Comparison of ENCODE assay signal across 1 cellular context in the genomic region with DNA sequence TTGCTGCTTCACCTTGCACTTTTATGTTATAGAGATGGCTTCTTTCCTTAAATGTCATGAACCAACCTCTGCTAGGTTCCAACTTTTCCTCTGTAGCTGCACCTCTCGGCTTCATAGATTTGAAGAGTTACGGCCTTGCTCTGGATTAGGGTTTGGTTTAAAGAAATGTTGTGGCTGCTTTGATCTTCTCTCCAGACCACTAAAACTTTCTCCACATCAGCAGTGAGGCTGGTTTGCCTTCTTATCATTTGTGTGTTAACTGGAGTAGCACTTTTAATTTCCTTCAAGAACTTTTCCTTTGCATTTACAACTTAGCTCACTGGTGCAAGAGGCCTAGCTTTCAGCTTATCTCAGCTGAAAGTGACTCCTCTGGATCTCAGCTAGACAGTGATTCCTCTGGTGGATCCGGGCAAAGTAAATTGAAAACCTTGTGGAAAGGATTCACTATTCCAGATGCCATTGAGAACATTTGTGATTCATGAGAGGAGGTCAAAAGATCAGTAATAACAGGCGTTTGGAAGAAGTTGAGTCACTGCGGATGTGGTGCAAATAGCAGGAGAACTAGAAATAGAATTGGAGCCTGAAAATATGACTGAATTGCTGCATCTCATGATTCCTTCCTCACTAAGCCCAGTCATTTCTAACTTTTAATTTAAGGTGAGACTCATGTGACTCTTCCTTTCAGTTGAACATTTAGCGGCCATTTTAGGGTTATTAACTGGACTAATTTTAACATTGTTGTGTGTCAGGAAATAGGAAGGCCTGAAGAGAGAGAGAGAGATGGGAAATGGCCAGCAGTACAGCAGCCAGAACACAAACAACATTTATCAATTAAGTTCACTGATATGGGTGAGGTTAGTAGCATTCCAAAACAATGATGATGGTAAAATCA.
A peak's percentile ranks its signal among the peaks of the same experiment; 100 is the strongest.
TF ChIP-seq lines count a peak whose summit lies in the region.

No MANE protein-coding gene starts in this region.

TF ChIP-seq in GM12878, 131 proteins besides CTCF, POLR2A, EP300 and RAD21 (continued from another document and continues in another):
- TF ChIP-seq, protein P1, sequence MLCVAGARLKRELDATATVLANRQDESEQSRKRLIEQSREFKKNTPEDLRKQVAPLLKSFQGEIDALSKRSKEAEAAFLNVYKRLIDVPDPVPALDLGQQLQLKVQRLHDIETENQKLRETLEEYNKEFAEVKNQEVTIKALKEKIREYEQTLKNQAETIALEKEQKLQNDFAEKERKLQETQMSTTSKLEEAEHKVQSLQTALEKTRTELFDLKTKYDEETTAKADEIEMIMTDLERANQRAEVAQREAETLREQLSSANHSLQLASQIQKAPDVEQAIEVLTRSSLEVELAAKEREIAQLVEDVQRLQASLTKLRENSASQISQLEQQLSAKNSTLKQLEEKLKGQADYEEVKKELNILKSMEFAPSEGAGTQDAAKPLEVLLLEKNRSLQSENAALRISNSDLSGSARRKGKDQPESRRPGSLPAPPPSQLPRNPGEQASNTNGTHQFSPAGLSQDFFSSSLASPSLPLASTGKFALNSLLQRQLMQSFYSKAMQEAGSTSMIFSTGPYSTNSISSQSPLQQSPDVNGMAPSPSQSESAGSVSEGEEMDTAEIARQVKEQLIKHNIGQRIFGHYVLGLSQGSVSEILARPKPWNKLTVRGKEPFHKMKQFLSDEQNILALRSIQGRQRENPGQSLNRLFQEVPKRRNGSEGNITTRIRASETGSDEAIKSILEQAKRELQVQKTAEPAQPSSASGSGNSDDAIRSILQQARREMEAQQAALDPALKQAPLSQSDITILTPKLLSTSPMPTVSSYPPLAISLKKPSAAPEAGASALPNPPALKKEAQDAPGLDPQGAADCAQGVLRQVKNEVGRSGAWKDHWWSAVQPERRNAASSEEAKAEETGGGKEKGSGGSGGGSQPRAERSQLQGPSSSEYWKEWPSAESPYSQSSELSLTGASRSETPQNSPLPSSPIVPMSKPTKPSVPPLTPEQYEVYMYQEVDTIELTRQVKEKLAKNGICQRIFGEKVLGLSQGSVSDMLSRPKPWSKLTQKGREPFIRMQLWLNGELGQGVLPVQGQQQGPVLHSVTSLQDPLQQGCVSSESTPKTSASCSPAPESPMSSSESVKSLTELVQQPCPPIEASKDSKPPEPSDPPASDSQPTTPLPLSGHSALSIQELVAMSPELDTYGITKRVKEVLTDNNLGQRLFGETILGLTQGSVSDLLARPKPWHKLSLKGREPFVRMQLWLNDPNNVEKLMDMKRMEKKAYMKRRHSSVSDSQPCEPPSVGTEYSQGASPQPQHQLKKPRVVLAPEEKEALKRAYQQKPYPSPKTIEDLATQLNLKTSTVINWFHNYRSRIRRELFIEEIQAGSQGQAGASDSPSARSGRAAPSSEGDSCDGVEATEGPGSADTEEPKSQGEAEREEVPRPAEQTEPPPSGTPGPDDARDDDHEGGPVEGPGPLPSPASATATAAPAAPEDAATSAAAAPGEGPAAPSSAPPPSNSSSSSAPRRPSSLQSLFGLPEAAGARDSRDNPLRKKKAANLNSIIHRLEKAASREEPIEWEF (IDR thresholded peaks at IDR 0.05; ENCODE audit: insufficient replicate concordance, low read depth, low read length) = no peak
- TF ChIP-seq NR2C1 (IDR thresholded peaks at IDR 0.05) = peak; percentile 38; the same call in 1 of the 2 replicates
- TF ChIP-seq SPI1 (IDR thresholded peaks at IDR 0.05; ENCODE audit: borderline replicate concordance, insufficient read depth, low read depth, low read length) = 0 out of 2 replicates have a peak, but pooled peaks have one; percentile 12
- TF ChIP-seq PML (IDR thresholded peaks at IDR 0.05; ENCODE audit: low read length) = peak; percentile 30; the same call in 1 of the 2 replicates
- TF ChIP-seq ELK1 (IDR thresholded peaks at IDR 0.05; ENCODE audit: low read depth, low read length) = no peak
- peak; percentile 83 for TF ChIP-seq ZNF24 (IDR thresholded peaks at IDR 0.05)
- peak; percentile 85 for TF ChIP-seq JUND (IDR thresholded peaks at IDR 0.05; ENCODE audit: low read depth, low read length)
- peak; percentile 99 for TF ChIP-seq MEF2A (IDR thresholded peaks at IDR 0.05; ENCODE audit: insufficient read depth, low read depth, low read length)
- TF ChIP-seq ZNF384 (IDR thresholded peaks at IDR 0.05; ENCODE audit: borderline replicate concordance, low read depth, low read length) = no peak
- no peak for TF ChIP-seq HDAC6 (IDR thresholded peaks at IDR 0.05; ENCODE audit: unreplicated experiment)
- TF ChIP-seq, protein P2, sequence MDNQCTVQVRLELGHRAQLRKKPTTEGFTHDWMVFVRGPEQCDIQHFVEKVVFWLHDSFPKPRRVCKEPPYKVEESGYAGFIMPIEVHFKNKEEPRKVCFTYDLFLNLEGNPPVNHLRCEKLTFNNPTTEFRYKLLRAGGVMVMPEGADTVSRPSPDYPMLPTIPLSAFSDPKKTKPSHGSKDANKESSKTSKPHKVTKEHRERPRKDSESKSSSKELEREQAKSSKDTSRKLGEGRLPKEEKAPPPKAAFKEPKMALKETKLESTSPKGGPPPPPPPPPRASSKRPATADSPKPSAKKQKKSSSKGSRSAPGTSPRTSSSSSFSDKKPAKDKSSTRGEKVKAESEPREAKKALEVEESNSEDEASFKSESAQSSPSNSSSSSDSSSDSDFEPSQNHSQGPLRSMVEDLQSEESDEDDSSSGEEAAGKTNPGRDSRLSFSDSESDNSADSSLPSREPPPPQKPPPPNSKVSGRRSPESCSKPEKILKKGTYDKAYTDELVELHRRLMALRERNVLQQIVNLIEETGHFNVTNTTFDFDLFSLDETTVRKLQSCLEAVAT (IDR thresholded peaks at IDR 0.05) = peak; percentile 94
- TF ChIP-seq FOS (IDR thresholded peaks at IDR 0.05; ENCODE audit: borderline replicate concordance, extremely low read depth, insufficient read length) = no peak
- TF ChIP-seq USF2 (IDR thresholded peaks at IDR 0.05; ENCODE audit: borderline replicate concordance, low read depth, low read length) = peak; percentile 11; the same call in 1 of the 2 replicates
- TF ChIP-seq RB1 (IDR thresholded peaks at IDR 0.05; ENCODE audit: borderline replicate concordance) = no peak
- TF ChIP-seq NFYA (IDR thresholded peaks at IDR 0.05; ENCODE audit: borderline replicate concordance, low read depth, low read length) = no peak
- TF ChIP-seq REST (IDR thresholded peaks at IDR 0.05; ENCODE audit: low read depth, low read length) = no peak
- peak; percentile 72; the same call in 1 of the 2 replicates for TF ChIP-seq CREB1 (IDR thresholded peaks at IDR 0.05; ENCODE audit: low read depth)
- TF ChIP-seq, protein P3, sequence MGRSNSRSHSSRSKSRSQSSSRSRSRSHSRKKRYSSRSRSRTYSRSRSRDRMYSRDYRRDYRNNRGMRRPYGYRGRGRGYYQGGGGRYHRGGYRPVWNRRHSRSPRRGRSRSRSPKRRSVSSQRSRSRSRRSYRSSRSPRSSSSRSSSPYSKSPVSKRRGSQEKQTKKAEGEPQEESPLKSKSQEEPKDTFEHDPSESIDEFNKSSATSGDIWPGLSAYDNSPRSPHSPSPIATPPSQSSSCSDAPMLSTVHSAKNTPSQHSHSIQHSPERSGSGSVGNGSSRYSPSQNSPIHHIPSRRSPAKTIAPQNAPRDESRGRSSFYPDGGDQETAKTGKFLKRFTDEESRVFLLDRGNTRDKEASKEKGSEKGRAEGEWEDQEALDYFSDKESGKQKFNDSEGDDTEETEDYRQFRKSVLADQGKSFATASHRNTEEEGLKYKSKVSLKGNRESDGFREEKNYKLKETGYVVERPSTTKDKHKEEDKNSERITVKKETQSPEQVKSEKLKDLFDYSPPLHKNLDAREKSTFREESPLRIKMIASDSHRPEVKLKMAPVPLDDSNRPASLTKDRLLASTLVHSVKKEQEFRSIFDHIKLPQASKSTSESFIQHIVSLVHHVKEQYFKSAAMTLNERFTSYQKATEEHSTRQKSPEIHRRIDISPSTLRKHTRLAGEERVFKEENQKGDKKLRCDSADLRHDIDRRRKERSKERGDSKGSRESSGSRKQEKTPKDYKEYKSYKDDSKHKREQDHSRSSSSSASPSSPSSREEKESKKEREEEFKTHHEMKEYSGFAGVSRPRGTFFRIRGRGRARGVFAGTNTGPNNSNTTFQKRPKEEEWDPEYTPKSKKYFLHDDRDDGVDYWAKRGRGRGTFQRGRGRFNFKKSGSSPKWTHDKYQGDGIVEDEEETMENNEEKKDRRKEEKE (IDR thresholded peaks at IDR 0.05) = no peak
- peak; percentile 93 for TF ChIP-seq TBL1XR1 (IDR thresholded peaks at IDR 0.05; ENCODE audit: low read depth, low read length)
- TF ChIP-seq TCF7 (IDR thresholded peaks at IDR 0.05; ENCODE audit: borderline replicate concordance) = peak; percentile 77
- TF ChIP-seq USF1 (IDR thresholded peaks at IDR 0.05; ENCODE audit: borderline replicate concordance, extremely low read length, insufficient read depth, low read depth, low read length) = no peak
- no peak for TF ChIP-seq ESRRA (IDR thresholded peaks at IDR 0.05; ENCODE audit: low read length)
- no peak for TF ChIP-seq WRNIP1 (IDR thresholded peaks at IDR 0.05; ENCODE audit: borderline replicate concordance, low read depth, low read length)
- peak; percentile 96 for TF ChIP-seq JUNB (IDR thresholded peaks at IDR 0.05)
- TF ChIP-seq PAX8 (IDR thresholded peaks at IDR 0.05) = no peak
- TF ChIP-seq EED (IDR thresholded peaks at IDR 0.05; ENCODE audit: low read depth) = peak; percentile 96
- TF ChIP-seq ZNF622 (IDR thresholded peaks at IDR 0.05) = no peak
- TF ChIP-seq, protein P4, sequence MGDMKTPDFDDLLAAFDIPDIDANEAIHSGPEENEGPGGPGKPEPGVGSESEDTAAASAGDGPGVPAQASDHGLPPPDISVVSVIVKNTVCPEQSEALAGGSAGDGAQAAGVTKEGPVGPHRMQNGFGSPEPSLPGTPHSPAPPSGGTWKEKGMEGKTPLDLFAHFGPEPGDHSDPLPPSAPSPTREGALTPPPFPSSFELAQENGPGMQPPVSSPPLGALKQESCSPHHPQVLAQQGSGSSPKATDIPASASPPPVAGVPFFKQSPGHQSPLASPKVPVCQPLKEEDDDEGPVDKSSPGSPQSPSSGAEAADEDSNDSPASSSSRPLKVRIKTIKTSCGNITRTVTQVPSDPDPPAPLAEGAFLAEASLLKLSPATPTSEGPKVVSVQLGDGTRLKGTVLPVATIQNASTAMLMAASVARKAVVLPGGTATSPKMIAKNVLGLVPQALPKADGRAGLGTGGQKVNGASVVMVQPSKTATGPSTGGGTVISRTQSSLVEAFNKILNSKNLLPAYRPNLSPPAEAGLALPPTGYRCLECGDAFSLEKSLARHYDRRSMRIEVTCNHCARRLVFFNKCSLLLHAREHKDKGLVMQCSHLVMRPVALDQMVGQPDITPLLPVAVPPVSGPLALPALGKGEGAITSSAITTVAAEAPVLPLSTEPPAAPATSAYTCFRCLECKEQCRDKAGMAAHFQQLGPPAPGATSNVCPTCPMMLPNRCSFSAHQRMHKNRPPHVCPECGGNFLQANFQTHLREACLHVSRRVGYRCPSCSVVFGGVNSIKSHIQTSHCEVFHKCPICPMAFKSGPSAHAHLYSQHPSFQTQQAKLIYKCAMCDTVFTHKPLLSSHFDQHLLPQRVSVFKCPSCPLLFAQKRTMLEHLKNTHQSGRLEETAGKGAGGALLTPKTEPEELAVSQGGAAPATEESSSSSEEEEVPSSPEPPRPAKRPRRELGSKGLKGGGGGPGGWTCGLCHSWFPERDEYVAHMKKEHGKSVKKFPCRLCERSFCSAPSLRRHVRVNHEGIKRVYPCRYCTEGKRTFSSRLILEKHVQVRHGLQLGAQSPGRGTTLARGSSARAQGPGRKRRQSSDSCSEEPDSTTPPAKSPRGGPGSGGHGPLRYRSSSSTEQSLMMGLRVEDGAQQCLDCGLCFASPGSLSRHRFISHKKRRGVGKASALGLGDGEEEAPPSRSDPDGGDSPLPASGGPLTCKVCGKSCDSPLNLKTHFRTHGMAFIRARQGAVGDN (IDR thresholded peaks at IDR 0.05) = peak; percentile 89; the same call in 1 of the 2 replicates
